33 cellular contexts compared by ENCODE assay signal in the genomic region with DNA sequence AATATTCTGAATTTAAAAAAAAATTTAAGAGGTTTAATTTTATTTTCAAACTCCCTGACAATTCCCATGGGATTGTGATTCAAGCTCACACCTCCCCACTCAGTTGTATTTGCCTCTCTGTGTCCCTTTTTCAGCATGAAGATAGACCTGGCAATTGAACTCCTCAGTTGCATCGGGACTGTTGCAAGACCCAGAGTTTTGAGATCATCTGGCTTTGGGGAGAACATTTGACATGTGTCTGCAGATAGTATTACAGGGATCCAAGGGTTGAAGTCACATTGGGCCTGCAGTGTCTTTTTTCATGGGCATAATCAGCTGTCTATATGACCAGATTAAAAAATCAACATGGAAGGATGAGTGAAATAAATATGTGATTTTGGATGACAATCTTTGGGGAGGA.
"Had no signal": no experiment of that assay in that cellular context is flagged by ENCODE, and none has a peak within 500 bp of the region (broad histone marks: within the 10 kb centered on the region; RNA-seq: fewer than 3 reads in every experiment).

No MANE protein-coding gene starts in this region.

- H3K4me3 ChIP-seq: body of pancreas, breast epithelium had no signal

- H3K36me3 ChIP-seq: brain microvascular endothelial cell, breast epithelium, WERI-Rb-1 had no signal

- H3K27me3 Mint-ChIP-seq: activated B cell treated with CpG ODN at 0.5 μM for 24 hours; activated CD4-positive, alpha-beta memory T cell treated with anti-CD3 and anti-CD28 coated beads for 36 hours; activated CD4-positive, alpha-beta T cell treated with anti-CD3 and anti-CD28 coated beads, Interleukin-2, amount 10 ng/mL, durations not matched to agents 24 days and 14 days; activated CD8-positive, alpha-beta T cell treated with anti-CD3 and anti-CD28 coated beads for 36 hours; activated naive CD4-positive, alpha-beta T cell treated with anti-CD3 and anti-CD28 coated beads, Interleukin-2, amount 10 ng/mL, durations not matched to agents 7 days and 5 days; activated naive CD4-positive, alpha-beta T cell treated with anti-CD3 and anti-CD28 coated beads, Interleukin-2, amount 50 U/mL, for 24 hours; activated naive CD8-positive, alpha-beta T cell; activated naive CD8-positive, alpha-beta T cell treated with anti-CD3 and anti-CD28 coated beads, Interleukin-2, amount 10 ng/mL, durations not matched to agents 7 days and 5 days; activated naive CD8-positive, alpha-beta T cell treated with anti-CD3 and anti-CD28 coated beads, Interleukin-2, amount 50 U/mL, for 24 hours; activated T-cell treated with anti-CD3 and anti-CD28 coated beads, Interleukin-2, amount 50 U/mL, for 24 hours had no signal

- H3K4me3 Mint-ChIP-seq: activated B cell treated with CpG ODN at 0.5 μM for 24 hours; activated CD4-positive, alpha-beta memory T cell treated with anti-CD3 and anti-CD28 coated beads for 36 hours; activated CD4-positive, alpha-beta T cell treated with anti-CD3 and anti-CD28 coated beads, Interleukin-2, amount 10 ng/mL, durations not matched to agents 24 days and 14 days; activated CD8-positive, alpha-beta T cell treated with anti-CD3 and anti-CD28 coated beads for 36 hours; activated naive CD4-positive, alpha-beta T cell treated with anti-CD3 and anti-CD28 coated beads, Interleukin-2, amount 10 ng/mL, durations not matched to agents 7 days and 5 days; activated naive CD4-positive, alpha-beta T cell treated with anti-CD3 and anti-CD28 coated beads, Interleukin-2, amount 50 U/mL, for 24 hours; activated naive CD8-positive, alpha-beta T cell; activated naive CD8-positive, alpha-beta T cell treated with anti-CD3 and anti-CD28 coated beads, Interleukin-2, amount 10 ng/mL, durations not matched to agents 7 days and 5 days; activated naive CD8-positive, alpha-beta T cell treated with anti-CD3 and anti-CD28 coated beads, Interleukin-2, amount 50 U/mL, for 24 hours; activated T-cell treated with anti-CD3 and anti-CD28 coated beads, Interleukin-2, amount 50 U/mL, for 24 hours; T-helper 1 cell treated with Interleukin-12 subunit alpha and Interleukin-12 subunit beta and Interleukin-4 antibody, amounts not matched to agents 30 μg/mL and 1 μg/mL, for 36 hours; T-helper 2 cell treated with Interferon-gamma antibody and Interleukin-4, amounts not matched to agents 5 μg/mL and 100 μg/mL, for 36 hours had no signal

- DNase-seq: activated B cell treated with CpG ODN at 0.5 μM for 24 hours; activated CD4-positive, alpha-beta memory T cell treated with anti-CD3 and anti-CD28 coated beads for 36 hours; activated CD4-positive, alpha-beta T cell treated with anti-CD3 and anti-CD28 coated beads for 4 hours; activated CD4-positive, alpha-beta T cell treated with anti-CD3 and anti-CD28 coated beads, Interleukin-2, amount 10 ng/mL, durations not matched to agents 24 days and 14 days; activated CD4-positive, alpha-beta T cell treated with anti-CD3 and anti-CD28 coated beads, Interleukin-2, amount 50 U/mL, for 1 hour; activated CD4-positive, alpha-beta T cell treated with anti-CD3 and anti-CD28 coated beads, Interleukin-2, amount 50 U/mL, for 4 hours; activated CD4-positive, CD25-positive, alpha-beta regulatory T cell treated with anti-CD3 and anti-CD28 coated beads, Interleukin-2, amount 50 U/mL, for 72 hours; activated CD8-positive, alpha-beta memory T cell treated with anti-CD3 and anti-CD28 coated beads, Interleukin-2, amount 50 U/mL, for 4 hours; activated CD8-positive, alpha-beta T cell treated with anti-CD3 and anti-CD28 coated beads for 36 hours; activated effector memory CD4-positive, alpha-beta T cell treated with Interleukin-2 at 50 U/mL for 16 hours; activated gamma-delta T cell; activated naive CD4-positive, alpha-beta T cell treated with anti-CD3 and anti-CD28 coated beads, Interleukin-2, amount 10 ng/mL, durations not matched to agents 7 days and 5 days; activated naive CD4-positive, alpha-beta T cell treated with Interleukin-2 at 50 U/mL for 16 hours; activated naive CD8-positive, alpha-beta T cell treated with anti-CD3 and anti-CD28 coated beads, Interleukin-2, amount 10 ng/mL, durations not matched to agents 7 days and 5 days; activated naive CD8-positive, alpha-beta T cell treated with anti-CD3 and anti-CD28 coated beads, Interleukin-2, amount 50 U/mL, for 24 hours; activated T-cell treated with anti-CD3 and anti-CD28 coated beads for 4 hours; activated T-cell treated with anti-CD3 and anti-CD28 coated beads, Interleukin-2, amount 50 U/mL, for 24 hours; activated T-cell treated with anti-CD3 and anti-CD28 coated beads, Interleukin-2, amount 50 U/mL, for 48 hours; amygdala; aorta; body of pancreas; brain microvascular endothelial cell; central memory CD4-positive, alpha-beta T cell; T-helper 1 cell; T-helper 2 cell; T-helper 9 cell; WERI-Rb-1 had no signal

- H3K36me3 Mint-ChIP-seq: activated naive CD4-positive, alpha-beta T cell treated with anti-CD3 and anti-CD28 coated beads, Interleukin-2, amount 10 ng/mL, durations not matched to agents 7 days and 5 days; activated naive CD8-positive, alpha-beta T cell had no signal

- H3K4me1 Mint-ChIP-seq: activated B cell treated with CpG ODN at 0.5 μM for 24 hours; activated CD4-positive, alpha-beta T cell treated with anti-CD3 and anti-CD28 coated beads, Interleukin-2, amount 10 ng/mL, durations not matched to agents 24 days and 14 days; activated naive CD4-positive, alpha-beta T cell treated with anti-CD3 and anti-CD28 coated beads, Interleukin-2, amount 10 ng/mL, durations not matched to agents 7 days and 5 days; activated naive CD4-positive, alpha-beta T cell treated with anti-CD3 and anti-CD28 coated beads, Interleukin-2, amount 50 U/mL, for 24 hours; activated naive CD8-positive, alpha-beta T cell treated with anti-CD3 and anti-CD28 coated beads, Interleukin-2, amount 10 ng/mL, durations not matched to agents 7 days and 5 days; activated naive CD8-positive, alpha-beta T cell treated with anti-CD3 and anti-CD28 coated beads, Interleukin-2, amount 50 U/mL, for 24 hours had no signal

- H3K27me3 ChIP-seq: body of pancreas, brain microvascular endothelial cell, breast epithelium had no signal

- H3K27ac Mint-ChIP-seq: activated B cell treated with CpG ODN at 0.5 μM for 24 hours; activated CD4-positive, alpha-beta memory T cell treated with anti-CD3 and anti-CD28 coated beads for 36 hours; activated CD4-positive, alpha-beta T cell treated with anti-CD3 and anti-CD28 coated beads, Interleukin-2, amount 10 ng/mL, durations not matched to agents 24 days and 14 days; activated CD8-positive, alpha-beta T cell treated with anti-CD3 and anti-CD28 coated beads for 36 hours; activated naive CD4-positive, alpha-beta T cell treated with anti-CD3 and anti-CD28 coated beads, Interleukin-2, amount 10 ng/mL, durations not matched to agents 7 days and 5 days; activated naive CD4-positive, alpha-beta T cell treated with anti-CD3 and anti-CD28 coated beads, Interleukin-2, amount 50 U/mL, for 24 hours; activated naive CD8-positive, alpha-beta T cell; activated naive CD8-positive, alpha-beta T cell treated with anti-CD3 and anti-CD28 coated beads, Interleukin-2, amount 10 ng/mL, durations not matched to agents 7 days and 5 days; activated naive CD8-positive, alpha-beta T cell treated with anti-CD3 and anti-CD28 coated beads, Interleukin-2, amount 50 U/mL, for 24 hours; activated T-cell treated with anti-CD3 and anti-CD28 coated beads, Interleukin-2, amount 50 U/mL, for 24 hours; activated T-helper 2 cell treated with anti-CD3 and anti-CD28 coated beads, Interferon-gamma antibody, Interleukin-2, Interleukin-4, amounts not matched to agents 10 μg/mL and 5 μg/mL and 100 μg/mL, durations not matched to agents 14 hours and 24 hours and 36 hours; T-helper 1 cell treated with Interleukin-12 subunit alpha and Interleukin-12 subunit beta and Interleukin-4 antibody, amounts not matched to agents 30 μg/mL and 1 μg/mL, for 36 hours; T-helper 2 cell treated with Interferon-gamma antibody and Interleukin-4, amounts not matched to agents 5 μg/mL and 100 μg/mL, for 36 hours had no signal

- H3K9me3 ChIP-seq: body of pancreas, breast epithelium had no signal

- H3K4me1 ChIP-seq: body of pancreas, breast epithelium had no signal

- H3K9me3 Mint-ChIP-seq: activated CD4-positive, alpha-beta memory T cell treated with anti-CD3 and anti-CD28 coated beads for 36 hours; activated naive CD4-positive, alpha-beta T cell treated with anti-CD3 and anti-CD28 coated beads, Interleukin-2, amount 50 U/mL, for 24 hours; activated naive CD8-positive, alpha-beta T cell treated with anti-CD3 and anti-CD28 coated beads, Interleukin-2, amount 10 ng/mL, durations not matched to agents 7 days and 5 days; activated T-helper 2 cell treated with anti-CD3 and anti-CD28 coated beads, Interferon-gamma antibody, Interleukin-2, Interleukin-4, amounts not matched to agents 10 μg/mL and 5 μg/mL and 100 μg/mL, durations not matched to agents 14 hours and 24 hours and 36 hours; T-helper 2 cell treated with Interferon-gamma antibody and Interleukin-4, amounts not matched to agents 5 μg/mL and 100 μg/mL, for 36 hours had no signal

- H3K27ac ChIP-seq: body of pancreas, brain microvascular endothelial cell, breast epithelium, WERI-Rb-1 had no signal

- ATAC-seq: activated CD8-positive, alpha-beta T cell treated with anti-CD3 and anti-CD28 coated beads for 36 hours; activated naive CD8-positive, alpha-beta T cell treated with anti-CD3 and anti-CD28 coated beads, Interleukin-2, amount 50 U/mL, for 24 hours; body of pancreas had no signal
